Comparison of ENCODE assay signal across 28 cellular contexts in the genomic region with DNA sequence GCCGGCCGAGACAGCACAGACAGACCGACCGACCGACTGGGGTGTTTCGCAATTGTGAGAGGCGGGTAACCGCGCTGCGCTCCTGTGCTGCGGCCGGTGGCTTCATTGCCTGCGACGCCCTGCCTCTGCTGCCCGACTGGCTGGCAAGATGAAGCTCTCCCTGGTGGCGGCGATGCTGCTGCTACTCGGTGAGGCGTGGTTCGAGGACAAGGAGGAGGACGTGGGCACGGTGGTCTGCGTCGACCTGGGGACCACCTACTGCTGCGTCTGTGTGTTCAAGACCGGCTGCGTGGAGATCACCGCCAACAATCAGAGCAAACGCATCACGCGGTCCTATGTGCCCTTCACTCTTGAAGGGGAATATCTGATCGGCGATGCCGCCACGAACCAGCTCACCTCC.
"Had no signal": no experiment of that assay in that cellular context is flagged by ENCODE, and none has a peak within 500 bp of the region (broad histone marks: within the 10 kb centered on the region; RNA-seq: fewer than 3 reads in every experiment).

No MANE protein-coding gene starts in this region.

- H3K4me1 Mint-ChIP-seq: activated CD4-positive, alpha-beta memory T cell treated with anti-CD3 and anti-CD28 coated beads, Interleukin-2, amount 10 ng/mL, durations not matched to agents 7 days and 5 days; activated CD4-positive, alpha-beta T cell treated with anti-CD3 and anti-CD28 coated beads for 36 hours; activated T-helper 17 cell treated with anti-CD3 and anti-CD28 coated beads, Interleukin-2, amount 50 U/mL, for 72 hours had no signal

- ATAC-seq: activated CD4-positive, alpha-beta T cell treated with anti-CD3 and anti-CD28 coated beads for 36 hours; activated T-helper 17 cell treated with anti-CD3 and anti-CD28 coated beads, Interleukin-2, amount 50 U/mL, for 72 hours had no signal

- H3K4me1 ChIP-seq: Peyer's patch, SJCRH30 had no signal

- H3K4me3 ChIP-seq: MG63, Peyer's patch, SJCRH30 had no signal

- H3K27me3 ChIP-seq: brain microvascular endothelial cell, MG63, Peyer's patch, SJCRH30 had no signal

- H3K9me3 ChIP-seq: MG63, Peyer's patch, SJCRH30, SK-N-SH had no signal

- DNase-seq: activated CD4-positive, alpha-beta memory T cell treated with anti-CD3 and anti-CD28 coated beads, Interleukin-2, amount 10 ng/mL, durations not matched to agents 7 days and 5 days; activated CD4-positive, alpha-beta T cell treated with anti-CD3 and anti-CD28 coated beads for 36 hours; activated CD4-positive, alpha-beta T cell treated with anti-CD3 and anti-CD28 coated beads, Interleukin-2, amount 50 U/mL, for 1 hour; activated gamma-delta T cell; activated naive CD4-positive, alpha-beta T cell treated with anti-CD3 and anti-CD28 coated beads for 36 hours; activated T-cell treated with anti-CD3 and anti-CD28 coated beads for 4 hours; activated T-cell treated with anti-CD3 and anti-CD28 coated beads, Interleukin-2, amount 50 U/mL, for 48 hours; amygdala; brain microvascular endothelial cell; MG63; MV-4-11; NCI-H1092 treated with DMSO at 0.1 percent for 48 hours; NCI-H1417 treated with DMSO at 0.1 percent for 48 hours; NCI-H187 treated with DMSO at 0.1 percent for 48 hours; NCI-H2081 treated with DMSO at 0.1 percent for 48 hours; NCI-H2171; NCI-H2227 treated with DMSO at 0.1 percent for 48 hours; NCI-H446 treated with DMSO at 0.1 percent for 48 hours; NCI-H524 treated with DMSO at 0.1 percent for 48 hours; Peyer's patch; Right ventricle myocardium superior; SJCRH30; SK-N-SH; T-helper 1 cell had no signal

- H3K36me3 ChIP-seq: brain microvascular endothelial cell, MG63, Peyer's patch, SJCRH30 had no signal

- H3K4me2 ChIP-seq: SK-N-SH had no signal

- H3K36me3 Mint-ChIP-seq: activated naive CD8-positive, alpha-beta T cell had no signal

- H3K9me3 Mint-ChIP-seq: activated naive CD4-positive, alpha-beta T cell treated with anti-CD3 and anti-CD28 coated beads for 36 hours; activated T-helper 17 cell treated with anti-CD3 and anti-CD28 coated beads, Interleukin-2, amount 50 U/mL, for 72 hours had no signal

- H3K4me3 Mint-ChIP-seq: activated CD4-positive, alpha-beta memory T cell treated with anti-CD3 and anti-CD28 coated beads, Interleukin-2, amount 10 ng/mL, durations not matched to agents 7 days and 5 days; activated CD4-positive, alpha-beta T cell treated with anti-CD3 and anti-CD28 coated beads for 36 hours; activated naive CD4-positive, alpha-beta T cell treated with anti-CD3 and anti-CD28 coated beads for 36 hours; activated naive CD8-positive, alpha-beta T cell; activated T-helper 17 cell treated with anti-CD3 and anti-CD28 coated beads, Interleukin-2, amount 50 U/mL, for 72 hours had no signal

- H3K27ac ChIP-seq: brain microvascular endothelial cell, Peyer's patch, RWPE1, SJCRH30, VCaP had no signal

- H3K27ac Mint-ChIP-seq: activated CD4-positive, alpha-beta memory T cell treated with anti-CD3 and anti-CD28 coated beads, Interleukin-2, amount 10 ng/mL, durations not matched to agents 7 days and 5 days; activated CD4-positive, alpha-beta T cell treated with anti-CD3 and anti-CD28 coated beads for 36 hours; activated naive CD4-positive, alpha-beta T cell treated with anti-CD3 and anti-CD28 coated beads for 36 hours; activated naive CD8-positive, alpha-beta T cell; activated T-helper 17 cell treated with anti-CD3 and anti-CD28 coated beads, Interleukin-2, amount 50 U/mL, for 72 hours had no signal

- H3K9ac ChIP-seq: SK-N-SH had no signal

- H3K27me3 Mint-ChIP-seq: activated CD4-positive, alpha-beta memory T cell treated with anti-CD3 and anti-CD28 coated beads, Interleukin-2, amount 10 ng/mL, durations not matched to agents 7 days and 5 days; activated CD4-positive, alpha-beta T cell treated with anti-CD3 and anti-CD28 coated beads for 36 hours; activated naive CD8-positive, alpha-beta T cell; activated T-helper 17 cell treated with anti-CD3 and anti-CD28 coated beads, Interleukin-2, amount 50 U/mL, for 72 hours had no signal
